10 cellular contexts compared by ENCODE assay signal in genomic region chr15:40334541-40334940, GRCh38. TPM values are rescaled to one million over a fixed set of nuclear protein-coding genes. Genes with fewer than 3 reads are reported as not detected.
DNase-seq lines count a peak whose midpoint lies in the region; ATAC-seq and TF ChIP-seq lines count a peak whose summit lies in the region.
"Had no signal": no experiment of that assay in that cellular context is flagged by ENCODE, and none has a peak within 500 bp of the region (broad histone marks: within the 10 kb centered on the region; RNA-seq: fewer than 3 reads in every experiment).

No MANE protein-coding gene starts in this region.

- H3K4me3 ChIP-seq in cardiac muscle cell: no peak overlapping the region
- no peak overlapping the region for H3K4me3 ChIP-seq in muscle layer of duodenum (ENCODE audit: low read depth in 1 of 2, low read length in 2 of 2)
- no peak overlapping the region for H3K4me3 ChIP-seq in tibial artery

- H3K27ac ChIP-seq in cardiac muscle cell (peak overlapping the region; percentile 1), cingulate gyrus (ENCODE audit: low read depth, low read length) (peak overlapping the region; percentile 72), muscle layer of duodenum (ENCODE audit: low read length) (peak overlapping the region; percentile 87), tibial artery (peak overlapping the region; percentile 90)

- H3K27me3 ChIP-seq in cardiac muscle cell (no peaks in the 10 kb centered on the region), muscle layer of duodenum (ENCODE audit: low read depth, low read length) (no peaks in the 10 kb centered on the region), tibial artery (no peaks in the 10 kb centered on the region)

- no peak for DNase-seq in cardiac muscle cell (ENCODE audit: low read depth in 1 of 2, low spot score in 1 of 2)
- no peak for DNase-seq in left cardiac atrium
- DNase-seq in tibial artery: no peak
- no peak for DNase-seq in NCI-H446 treated with DMSO at 0.1 percent for 48 hours (lab: John Stamatoyannopoulos, UW)
- DNase-seq: NCI-H1436 treated with DMSO at 0.1 percent for 48 hours had no signal

- intact Hi-C loops in left cardiac atrium (cut with DNase I): no loop called here
- intact Hi-C loops in tibial artery (cut with DNase I; ENCODE audit: low total_unique reads): no loop called here

- no peaks in the 10 kb centered on the region for H3K9me3 ChIP-seq in cardiac muscle cell (ENCODE audit: low read depth)
- H3K9me3 ChIP-seq in muscle layer of duodenum (ENCODE audit: control insufficient read depth in 1 of 2, low read length in 2 of 2): no peaks in the 10 kb centered on the region
- no peaks in the 10 kb centered on the region for H3K9me3 ChIP-seq in tibial artery

- TF ChIP-seq CTCF in cardiac muscle cell (IDR thresholded peaks at IDR 0.05; ENCODE audit: low read depth, low read length) (no peak), tibial artery (IDR thresholded peaks at IDR 0.05) (no peak)

- ATAC-seq in left cardiac atrium (no peak), GM18858 (IDR thresholded peaks at IDR 0.05; ENCODE audit: unreplicated experiment) (no peak), HG02852 (IDR thresholded peaks at IDR 0.05; ENCODE audit: unreplicated experiment) (no peak)

- H3K4me1 ChIP-seq in cardiac muscle cell (ENCODE audit: low read depth) (peaks cover 56% of the 10 kb centered on the region), muscle layer of duodenum (ENCODE audit: control insufficient read depth in 1 of 2, insufficient read depth in 2 of 2, low read length in 2 of 2) (peaks cover 50 to 85% of the 10 kb centered on the region in 2 donors), tibial artery (peaks cover 6 to 99% (median 77%) of the 10 kb centered on the region in 4 donors)

- H3K36me3 ChIP-seq in cardiac muscle cell (peaks cover under 1% of the 10 kb centered on the region), muscle layer of duodenum (ENCODE audit: control insufficient read depth in 1 of 2, insufficient read depth in 2 of 2, low read length in 2 of 2) (peaks cover 0 to 13% of the 10 kb centered on the region in 2 donors), tibial artery (peaks cover 0 to 8% (median 0%) of the 10 kb centered on the region in 3 donors)

RNA-seq across cellular contexts. Expression of gene CCDC9B, which starts 6.2 kb away (rescaled TPM):
- total RNA-seq in cardiac muscle cell (8.2 and 9.6 TPM in 2 replicates), left cardiac atrium (10 to 100 TPM; 72.1 to 83.8 TPM)
- 12.5 and 14.6 TPM in 2 replicates for polyA plus RNA-seq in cardiac muscle cell

RNA-seq across cellular contexts. Expression of gene INAFM2, which starts 11.0 kb away (rescaled TPM):
- total RNA-seq in cardiac muscle cell (133 and 217 TPM in 2 replicates), left cardiac atrium (10 to 100 TPM; 53.4 to 76.6 TPM)
- 186 and 330 TPM in 2 replicates for polyA plus RNA-seq in cardiac muscle cell

RNA-seq across cellular contexts. Expression of gene PHGR1, which starts 16.3 kb away (rescaled TPM):
- total RNA-seq in cardiac muscle cell (not detected in 2 replicates), left cardiac atrium (not detected)
- not detected in 2 replicates for polyA plus RNA-seq in cardiac muscle cell
- total RNA-seq: T-helper 2 cell treated with Interferon-gamma antibody and Interleukin-4, amounts not matched to agents 100 ng/mL and 5 ng/mL, for 36 hours had no signal

RNA-seq across cellular contexts. Expression of gene DISP2, which starts 23.5 kb away (rescaled TPM):
- total RNA-seq in cardiac muscle cell (0.15 and 0.21 TPM in 2 replicates), left cardiac atrium (1 to 10 TPM in 1 of 2 donors, under 1 TPM in 1; 0.31 to 6.5 TPM)
- 0.05 TPM in 1 of 2 replicates, not detected in the other for polyA plus RNA-seq in cardiac muscle cell

RNA-seq across cellular contexts. Expression of gene PLCB2, which starts 26.8 kb away (rescaled TPM):
- total RNA-seq in cardiac muscle cell (16.9 and 41.2 TPM in 2 replicates), left cardiac atrium (10 to 100 TPM in 1 of 2 donors, 1 to 10 TPM in 1; 8.4 to 13.5 TPM)
- 28.3 and 45.9 TPM in 2 replicates for polyA plus RNA-seq in cardiac muscle cell

Comparison
In these comparisons a context has a peak if more than half of its experiments do, and no peak if none do; other contexts are left out.
1. H3K27ac ChIP-seq: peak in every context shown above with its lines; median percentile 90 in tibial artery; 87 in muscle layer of duodenum; 72 in cingulate gyrus; 1 in cardiac muscle cell.